ENCODE assay signal across 17 cellular contexts in the genomic region with DNA sequence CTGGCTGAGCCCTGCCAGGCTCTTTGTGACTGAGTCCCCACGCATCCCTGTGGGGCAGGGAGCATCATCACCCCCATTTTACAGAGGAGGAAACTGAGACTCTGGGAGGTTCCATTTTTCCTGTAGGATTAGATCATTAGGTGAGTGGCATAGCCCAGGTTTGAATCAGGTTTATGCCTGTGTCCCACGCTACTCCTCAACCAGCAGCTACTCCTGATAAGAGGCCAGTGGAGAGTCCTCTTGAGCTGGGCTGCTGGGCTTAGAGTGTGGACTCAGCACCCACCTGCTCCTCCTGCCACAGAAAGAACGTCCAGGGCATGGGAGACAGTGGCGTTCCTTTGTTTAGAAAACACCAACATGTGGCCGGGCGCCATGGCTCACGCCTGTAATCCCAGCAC.
"Had no signal": no experiment of that assay in that cellular context is flagged by ENCODE, and none has a peak within 500 bp of the region (broad histone marks: within the 10 kb centered on the region; RNA-seq: fewer than 3 reads in every experiment).

No MANE protein-coding gene starts in this region.

- DNase-seq: activated CD4-positive, alpha-beta T cell treated with anti-CD3 and anti-CD28 coated beads for 36 hours; activated CD8-positive, alpha-beta memory T cell treated with anti-CD3 and anti-CD28 coated beads, Interleukin-2, amount 50 U/mL, for 48 hours; activated CD8-positive, alpha-beta T cell treated with anti-CD3 and anti-CD28 coated beads, Interleukin-2, amount 10 ng/mL, durations not matched to agents 7 days and 5 days; activated naive CD4-positive, alpha-beta T cell treated with anti-CD3 and anti-CD28 coated beads, Interleukin-2, amount 50 U/mL, for 16 hours; dermis blood vessel endothelial cell; endodermal cell; erythroblast; lower lobe of right lung; stimulated activated CD4-positive, alpha-beta T cell treated with anti-CD3 and anti-CD28 coated beads, Interleukin-15, amount 100 ng/mL, for 24 hours; stimulated activated CD4-positive, alpha-beta T cell treated with anti-CD3 and anti-CD28 coated beads, Interleukin-4, amount 100 ng/mL, for 24 hours; tibial artery had no signal

- H3K4me3 Mint-ChIP-seq: activated CD4-positive, alpha-beta T cell treated with anti-CD3 and anti-CD28 coated beads for 36 hours; activated CD8-positive, alpha-beta T cell treated with anti-CD3 and anti-CD28 coated beads, Interleukin-2, amount 10 ng/mL, durations not matched to agents 7 days and 5 days; brain; endodermal cell; mesothelial cell of epicardium; neural progenitor cell had no signal

- H3K36me3 Mint-ChIP-seq: brain, mesothelial cell of epicardium, neural progenitor cell had no signal

- H3K27ac ChIP-seq: lower lobe of right lung, neural progenitor cell, parathyroid adenoma, tibial artery, vagina, VCaP had no signal

- H3K4me1 ChIP-seq: parathyroid adenoma, tibial artery had no signal

- ATAC-seq: activated CD4-positive, alpha-beta T cell treated with anti-CD3 and anti-CD28 coated beads for 36 hours; activated CD8-positive, alpha-beta T cell treated with anti-CD3 and anti-CD28 coated beads, Interleukin-2, amount 10 ng/mL, durations not matched to agents 7 days and 5 days had no signal

- H3K4me3 ChIP-seq: lower lobe of right lung, neural progenitor cell, tibial artery, vagina had no signal

- H3K27me3 ChIP-seq: neural progenitor cell, vagina had no signal

- H3K27me3 Mint-ChIP-seq: activated CD4-positive, alpha-beta T cell treated with anti-CD3 and anti-CD28 coated beads for 36 hours had no signal

- H3K36me3 ChIP-seq: neural progenitor cell had no signal

- H3K9me3 ChIP-seq: lower lobe of right lung, tibial artery, vagina had no signal

- H3K9me3 Mint-ChIP-seq: endodermal cell, mesothelial cell of epicardium, neural progenitor cell had no signal

- H2AFZ ChIP-seq: neural progenitor cell, parathyroid adenoma had no signal

- H3K27ac Mint-ChIP-seq: brain, endodermal cell, mesothelial cell of epicardium had no signal

- H3K9ac ChIP-seq: neural progenitor cell, parathyroid adenoma had no signal

- H3K79me2 ChIP-seq: parathyroid adenoma had no signal
